14 cellular contexts compared by ENCODE assay signal in genomic region chr21:44959376-44960091, GRCh38. TPM values are rescaled to one million over a fixed set of nuclear protein-coding genes. Genes with fewer than 3 reads are reported as not detected.
DNase-seq lines count a peak whose midpoint lies in the region; ATAC-seq and TF ChIP-seq lines count a peak whose summit lies in the region.
"Had no signal": no experiment of that assay in that cellular context is flagged by ENCODE, and none has a peak within 500 bp of the region (broad histone marks: within the 10 kb centered on the region; RNA-seq: fewer than 3 reads in every experiment).

No MANE protein-coding gene starts in this region.

- peak; percentile 77 for DNase-seq in chondrocyte (ENCODE audit: low spot score)
- DNase-seq in DMS114 treated with DMSO at 0.1 percent for 48 hours (lab: John Stamatoyannopoulos, UW; ENCODE audit: unreplicated experiment), result no peak
- no peak for DNase-seq in left lobe of liver (ENCODE audit: low spot score)
- DNase-seq: activated effector memory CD4-positive, alpha-beta T cell treated with Interleukin-2 at 50 U/mL for 16 hours; cerebellar nuclear complex; NCI-H1092 treated with DMSO at 0.1 percent for 48 hours; NCI-H345; OCI-M1 had no signal

- peak overlapping the region in 2 of 10 experiments; percentile 41 to 49; a peak in 2 of 20 replicates for H3K4me3 ChIP-seq in BLaER1 treated with 17β-estradiol and CSF1 and Interleukin-3, amounts not matched to agents 10 nM and 100 nM
- peak overlapping the region in 1 of 3 donors; percentile 22 for H3K4me3 ChIP-seq in skeletal muscle tissue (ENCODE audit: low read length in 3 of 3)

- H3K9ac ChIP-seq in BLaER1 treated with 17β-estradiol and CSF1 and Interleukin-3, amounts not matched to agents 10 nM and 100 nM, result peak overlapping the region in 3 of 11 experiments; percentile 43 to 72 (median 60); a peak in 4 of 22 replicates
- H3K9ac ChIP-seq in skeletal muscle tissue (ENCODE audit: low read depth in 1 of 3, low read length in 3 of 3), result peak overlapping the region in 1 of 3 donors; percentile 54

- H3K9me3 ChIP-seq in BLaER1 treated with 17β-estradiol and CSF1 and Interleukin-3, amounts not matched to agents 10 nM and 100 nM (replicated peaks in 1 of 11), result no peaks in the 10 kb centered on the region
- no peaks in the 10 kb centered on the region for H3K9me3 ChIP-seq in skeletal muscle tissue (ENCODE audit: control insufficient read depth in 3 of 3, low read length in 3 of 3)

- H3K36me3 ChIP-seq in BLaER1 treated with 17β-estradiol and CSF1 and Interleukin-3, amounts not matched to agents 10 nM and 100 nM, result peaks cover 43 to 70% (median 61%) of the 10 kb centered on the region in 11 experiments
- peaks cover 10 to 21% (median 11%) of the 10 kb centered on the region in 3 donors for H3K36me3 ChIP-seq in skeletal muscle tissue (ENCODE audit: control insufficient read depth in 3 of 3, insufficient read depth in 3 of 3, low read length in 3 of 3)

- peak overlapping the region; percentile 22 to 97 (median 90); a peak in 21 of 22 replicates for H3K4me2 ChIP-seq in BLaER1 treated with 17β-estradiol and CSF1 and Interleukin-3, amounts not matched to agents 10 nM and 100 nM

- no peaks in the 10 kb centered on the region for H3K9me3 Mint-ChIP-seq in chondrocyte (ENCODE audit: low read depth)
- H3K9me3 Mint-ChIP-seq: IgD-negative memory B cell had no signal

- H3K27ac Mint-ChIP-seq in chondrocyte (ENCODE audit: unreplicated experiment), result peak overlapping the region; percentile 96
- H3K27ac Mint-ChIP-seq: IgD-negative memory B cell had no signal

- peaks cover 8% of the 10 kb centered on the region for H3K36me3 Mint-ChIP-seq in chondrocyte (ENCODE audit: low read depth)

- H3K4me1 ChIP-seq in BLaER1 treated with 17β-estradiol and CSF1 and Interleukin-3, amounts not matched to agents 10 nM and 100 nM, result peaks cover 54 to 82% (median 68%) of the 10 kb centered on the region in 10 experiments
- H3K4me1 ChIP-seq in skeletal muscle tissue (ENCODE audit: control insufficient read depth in 3 of 3, insufficient read depth in 3 of 3, low read length in 3 of 3), result peaks cover 30 to 51% (median 38%) of the 10 kb centered on the region in 3 donors

- peaks cover 90 to 100% (median 99%) of the 10 kb centered on the region in 11 experiments for H4K20me1 ChIP-seq in BLaER1 treated with 17β-estradiol and CSF1 and Interleukin-3, amounts not matched to agents 10 nM and 100 nM

- H3K4me1 Mint-ChIP-seq in chondrocyte (ENCODE audit: low read depth), result peaks cover 82% of the 10 kb centered on the region

- no peak for ATAC-seq in HG02885 (IDR thresholded peaks at IDR 0.05; ENCODE audit: poor library complexity, unreplicated experiment)
- ATAC-seq in left lobe of liver, result no peak
- no peak for ATAC-seq in HG02763 (IDR thresholded peaks at IDR 0.05; ENCODE audit: unreplicated experiment)

- H3K4me3 Mint-ChIP-seq in chondrocyte (ENCODE audit: unreplicated experiment), result no peak overlapping the region
- H3K4me3 Mint-ChIP-seq: IgD-negative memory B cell had no signal

- H3K27ac ChIP-seq in BLaER1 treated with 17β-estradiol and CSF1 and Interleukin-3, amounts not matched to agents 10 nM and 100 nM, result no peak overlapping the region
- H3K27ac ChIP-seq in layer of hippocampus (ENCODE audit: low read depth, low read length), result peak overlapping the region; percentile 59
- H3K27ac ChIP-seq in skeletal muscle tissue (ENCODE audit: low read depth, low read length), result peak overlapping the region; percentile 55

- peaks cover 0 to 99% (median 6%) of the 10 kb centered on the region in 11 experiments; a peak in 10 of 22 replicates for H3K27me3 ChIP-seq in BLaER1 treated with 17β-estradiol and CSF1 and Interleukin-3, amounts not matched to agents 10 nM and 100 nM
- H3K27me3 ChIP-seq in layer of hippocampus (ENCODE audit: control insufficient read depth, insufficient read depth, low read length) (no peaks in the 10 kb centered on the region), skeletal muscle tissue (ENCODE audit: control insufficient read depth in 3 of 3, insufficient read depth in 3 of 3, low read length in 3 of 3) (no peaks in the 10 kb centered on the region)

- TF ChIP-seq CTCF in chondrocyte (IDR thresholded peaks at IDR 0.05), result no peak

- no peaks in the 10 kb centered on the region for H3K27me3 Mint-ChIP-seq in chondrocyte (ENCODE audit: low read depth)
- H3K27me3 Mint-ChIP-seq: IgD-negative memory B cell had no signal

RNA-seq across cellular contexts. Expression of gene SLX9, which starts 19.7 kb away (rescaled TPM):
- total RNA-seq in chondrocyte (20.4 to 27.4 TPM (median 24.0 TPM) in 3 replicates), skeletal muscle tissue (10.4 TPM), left lobe of liver (19.1 TPM)

RNA-seq across cellular contexts. Expression of gene ITGB2, which starts 38.8 kb away (rescaled TPM):
- total RNA-seq in chondrocyte (0.15 to 1.4 TPM (median 0.87 TPM) in 3 replicates), skeletal muscle tissue (19.8 TPM), left lobe of liver (13.6 TPM)

Comparison
In these comparisons a context has a peak if more than half of its experiments do, and no peak if none do; other contexts are left out.
1. H3K27ac ChIP-seq: peak in layer of hippocampus (single experiment) and skeletal muscle tissue (single experiment); none in BLaER1 treated with 17β-estradiol and CSF1 and Interleukin-3, amounts not matched to agents 10 nM and 100 nM (0 of 11).